Comparison of ENCODE assay signal across 9 cellular contexts in the genomic region with DNA sequence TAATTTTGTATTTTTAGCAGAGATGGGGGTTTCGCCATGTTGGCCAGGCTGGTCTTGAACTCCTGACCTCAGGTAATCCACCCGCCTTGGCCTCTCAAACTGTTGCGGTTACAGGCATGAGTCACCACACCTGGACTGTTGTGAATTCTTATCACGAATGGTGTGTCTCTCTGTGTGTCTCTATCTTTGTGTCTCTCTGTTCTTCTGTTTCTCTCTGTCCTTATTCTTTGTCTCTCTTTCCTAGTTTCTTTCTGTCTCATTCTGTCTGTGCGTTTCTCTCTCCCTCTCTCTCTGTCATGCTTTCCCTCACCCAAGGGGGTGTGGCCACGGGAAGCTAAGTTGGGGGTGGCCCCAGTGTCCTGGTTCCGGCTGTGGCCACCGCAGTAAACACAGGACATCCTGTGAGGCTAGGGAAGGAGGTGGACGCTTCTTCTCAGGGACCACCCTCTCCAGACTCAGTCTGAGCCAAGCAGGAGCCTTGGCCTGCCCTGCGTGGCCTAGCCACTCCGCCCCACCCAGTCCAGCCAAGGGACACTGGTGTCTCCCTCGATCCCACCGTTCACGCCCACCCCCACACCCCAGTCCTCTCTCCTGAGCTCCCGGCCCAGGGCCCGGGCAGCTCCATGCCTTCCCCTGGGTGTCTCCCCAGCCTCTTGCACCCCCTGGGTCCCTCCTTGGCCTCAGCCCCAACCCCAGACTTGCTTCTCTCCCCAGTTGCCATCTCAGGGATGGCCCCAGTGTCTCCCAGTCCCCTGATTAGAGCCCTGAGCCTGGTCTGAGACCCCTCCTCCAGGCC. TPM values are rescaled to one million over a fixed set of nuclear protein-coding genes. Genes with fewer than 3 reads are reported as not detected.
DNase-seq lines count a peak whose midpoint lies in the region; ATAC-seq and TF ChIP-seq lines count a peak whose summit lies in the region.
"Had no signal": no experiment of that assay in that cellular context is flagged by ENCODE, and none has a peak within 500 bp of the region (broad histone marks: within the 10 kb centered on the region; RNA-seq: fewer than 3 reads in every experiment).

No MANE protein-coding gene starts in this region.

- H3K4me3 ChIP-seq in adrenal gland (no peak overlapping the region), urinary bladder (ENCODE audit: low read depth, low read length) (no peak overlapping the region)

- intact Hi-C loops in adrenal gland (cut with DNase I), result no loop called here

- no peak for DNase-seq in activated T-cell treated with anti-CD3 and anti-CD28 coated beads, Interleukin-2, amount 50 U/mL, for 24 hours
- no peak for DNase-seq in activated T-cell treated with anti-CD3 and anti-CD28 coated beads, Interleukin-2, amount 50 U/mL, for 4 hours
- DNase-seq in adrenal gland, result peak in 4 of 7 donors; percentile 57 to 60 (median 58)
- DNase-seq in iris pigment epithelial cell (ENCODE audit: low read depth), result peak; percentile 27
- no peak for DNase-seq in SKM-1 treated with dmso at 0.1 percent for 144 hours (lab: John Stamatoyannopoulos, UW; ENCODE audit: unreplicated experiment)
- DNase-seq in C1 segment of cervical spinal cord (lab: John Stamatoyannopoulos, UW), result no peak

- H3K27me3 ChIP-seq in adrenal gland, result no peaks in the 10 kb centered on the region

- H3K4me1 Mint-ChIP-seq in activated T-cell treated with anti-CD3 and anti-CD28 coated beads, Interleukin-2, amount 50 U/mL, for 24 hours (ENCODE audit: low read depth), result peaks cover 28% of the 10 kb centered on the region
- peaks cover 13% of the 10 kb centered on the region for H3K4me1 Mint-ChIP-seq in activated T-cell treated with anti-CD3 and anti-CD28 coated beads, Interleukin-2, amount 50 U/mL, for 4 hours (ENCODE audit: low read depth)

- H3K27ac ChIP-seq in adrenal gland, result peak overlapping the region; percentile 9 to 84 (median 41)
- H3K27ac ChIP-seq in urinary bladder (ENCODE audit: low read depth), result peak overlapping the region; percentile 91
- H3K27ac ChIP-seq: epithelial cell of prostate had no signal

- no peaks in the 10 kb centered on the region for H3K9me3 ChIP-seq in adrenal gland (replicated peaks in 1 of 3)

- no peak overlapping the region for H3K4me3 Mint-ChIP-seq in activated T-cell treated with anti-CD3 and anti-CD28 coated beads, Interleukin-2, amount 50 U/mL, for 24 hours
- H3K4me3 Mint-ChIP-seq in activated T-cell treated with anti-CD3 and anti-CD28 coated beads, Interleukin-2, amount 50 U/mL, for 4 hours, result no peak overlapping the region

- H3K4me1 ChIP-seq in adrenal gland (replicated peaks in 1 of 2) (peaks cover 6 to 27% of the 10 kb centered on the region in 2 donors), urinary bladder (ENCODE audit: insufficient read depth) (no peaks in the 10 kb centered on the region)

- WGBS in adrenal gland, 4 donors, result 41 to 54% (median 43%) methylated on average over 9 to 16 of the region's 16 CpGs
- 40% methylated on average over 16 of the region's 16 CpGs for WGBS in urinary bladder

- TF ChIP-seq POLR2A in adrenal gland (IDR thresholded peaks at IDR 0.05), result no peak

- peaks cover 6% of the 10 kb centered on the region for H3K36me3 Mint-ChIP-seq in activated T-cell treated with anti-CD3 and anti-CD28 coated beads, Interleukin-2, amount 50 U/mL, for 24 hours (ENCODE audit: low read depth)
- peaks cover 1% of the 10 kb centered on the region for H3K36me3 Mint-ChIP-seq in activated T-cell treated with anti-CD3 and anti-CD28 coated beads, Interleukin-2, amount 50 U/mL, for 4 hours (ENCODE audit: insufficient read depth)

- H3K9me3 Mint-ChIP-seq in activated T-cell treated with anti-CD3 and anti-CD28 coated beads, Interleukin-2, amount 50 U/mL, for 24 hours, result no peaks in the 10 kb centered on the region
- no peaks in the 10 kb centered on the region for H3K9me3 Mint-ChIP-seq in activated T-cell treated with anti-CD3 and anti-CD28 coated beads, Interleukin-2, amount 50 U/mL, for 4 hours

- H3K27me3 Mint-ChIP-seq in activated T-cell treated with anti-CD3 and anti-CD28 coated beads, Interleukin-2, amount 50 U/mL, for 24 hours, result no peaks in the 10 kb centered on the region
- no peaks in the 10 kb centered on the region for H3K27me3 Mint-ChIP-seq in activated T-cell treated with anti-CD3 and anti-CD28 coated beads, Interleukin-2, amount 50 U/mL, for 4 hours (ENCODE audit: low read depth)

- TF ChIP-seq CTCF in adrenal gland (IDR thresholded peaks at IDR 0.05), result no peak

- H3K27ac Mint-ChIP-seq in activated T-cell treated with anti-CD3 and anti-CD28 coated beads, Interleukin-2, amount 50 U/mL, for 24 hours, result peak overlapping the region; percentile 80

- ATAC-seq in activated T-cell treated with anti-CD3 and anti-CD28 coated beads, Interleukin-2, amount 50 U/mL, for 4 hours, result no peak
- no peak for ATAC-seq in HG03039 (IDR thresholded peaks at IDR 0.05; ENCODE audit: unreplicated experiment)

- H3K36me3 ChIP-seq in adrenal gland (replicated peaks in 1 of 2) (no peaks in the 10 kb centered on the region), urinary bladder (ENCODE audit: insufficient read depth) (no peaks in the 10 kb centered on the region)

RNA-seq across cellular contexts. Expression of gene PRX, which starts 3.9 kb away (rescaled TPM):
- total RNA-seq in activated T-cell treated with anti-CD3 and anti-CD28 coated beads, Interleukin-2, amount 50 U/mL, for 4 hours, result under 1 TPM; 0.71 to 0.82 (median 0.79) TPM
- 10 to 100 TPM in 5 of 8 donors, 1 to 10 TPM in 3; 5.4 to 12.8 (median 10.4) TPM for total RNA-seq in adrenal gland
- polyA plus RNA-seq in adrenal gland, result 1 to 10 TPM; 3.2 to 6.6 (median 3.9) TPM
- total RNA-seq in urinary bladder, result 3.2 TPM
- polyA plus RNA-seq in urinary bladder, result 6.7 TPM

RNA-seq across cellular contexts. Expression of gene SERTAD1, which starts 8.7 kb away (rescaled TPM):
- total RNA-seq in activated T-cell treated with anti-CD3 and anti-CD28 coated beads, Interleukin-2, amount 50 U/mL, for 4 hours, result 10 to 100 TPM; 24.2 to 33.9 (median 33.7) TPM
- total RNA-seq in adrenal gland (10 to 100 TPM; 10.2 to 20.8 (median 13.9) TPM), urinary bladder (6.8 TPM)
- polyA plus RNA-seq in adrenal gland (10 to 100 TPM in 2 of 3 donors, 1 to 10 TPM in 1; 1.7 to 20.6 (median 11.1) TPM), urinary bladder (24.5 TPM)

RNA-seq across cellular contexts. Expression of gene SERTAD3, which starts 27.0 kb away (rescaled TPM):
- 1 to 10 TPM; 6.4 to 9.5 (median 6.8) TPM for total RNA-seq in activated T-cell treated with anti-CD3 and anti-CD28 coated beads, Interleukin-2, amount 50 U/mL, for 4 hours
- total RNA-seq in adrenal gland (10 to 100 TPM; 15.2 to 34.9 (median 29.5) TPM), urinary bladder (32.2 TPM)
- polyA plus RNA-seq in adrenal gland (10 to 100 TPM; 12.1 to 60.2 (median 32.4) TPM), urinary bladder (43.8 TPM)

RNA-seq across cellular contexts. Expression of gene HIPK4, which starts 27.1 kb away (rescaled TPM):
- total RNA-seq in activated T-cell treated with anti-CD3 and anti-CD28 coated beads, Interleukin-2, amount 50 U/mL, for 4 hours, result under 1 TPM in 1 of 3 donors, not detected in 2; 0.08 TPM
- total RNA-seq in adrenal gland, result under 1 TPM in 6 of 8 donors, not detected in 2; 0.11 to 0.34 (median 0.23) TPM
- polyA plus RNA-seq in adrenal gland, result under 1 TPM in 2 of 3 donors, not detected in 1; 0.20 to 0.24 TPM
- not detected for total RNA-seq in urinary bladder
- polyA plus RNA-seq in urinary bladder, result 0.20 TPM

RNA-seq across cellular contexts. Expression of gene BLVRB, which starts 48.4 kb away (rescaled TPM):
- 10 to 100 TPM; 17.0 to 19.2 (median 18.1) TPM for total RNA-seq in activated T-cell treated with anti-CD3 and anti-CD28 coated beads, Interleukin-2, amount 50 U/mL, for 4 hours
- 100 to 1,000 TPM in 5 of 8 donors, 10 to 100 TPM in 3; 85.8 to 303 (median 143) TPM for total RNA-seq in adrenal gland
- 100 to 1,000 TPM in 2 of 3 donors, 10 to 100 TPM in 1; 53.8 to 189 (median 124) TPM for polyA plus RNA-seq in adrenal gland
- 48.2 TPM for total RNA-seq in urinary bladder
- polyA plus RNA-seq in urinary bladder, result 200 TPM

Comparison
In these comparisons a context has a peak if more than half of its experiments do, and no peak if none do; other contexts are left out.
1. DNase-seq: peak in adrenal gland (4 of 7) and iris pigment epithelial cell (single experiment); none in activated T-cell treated with anti-CD3 and anti-CD28 coated beads, Interleukin-2, amount 50 U/mL, for 24 hours (single experiment), activated T-cell treated with anti-CD3 and anti-CD28 coated beads, Interleukin-2, amount 50 U/mL, for 4 hours (single experiment), SKM-1 treated with dmso at 0.1 percent for 144 hours (single experiment) and C1 segment of cervical spinal cord (0 of 14).